ENCODE assay signal across 1 cellular context in genomic region chr1:29136463-29136915, GRCh38.
TF ChIP-seq lines count a peak whose summit lies in the region.

No MANE protein-coding gene starts in this region.

TF ChIP-seq in HepG2, 621 proteins besides CTCF, POLR2A, EP300 and RAD21 (continued from another document):
- TF ChIP-seq, protein P1, sequence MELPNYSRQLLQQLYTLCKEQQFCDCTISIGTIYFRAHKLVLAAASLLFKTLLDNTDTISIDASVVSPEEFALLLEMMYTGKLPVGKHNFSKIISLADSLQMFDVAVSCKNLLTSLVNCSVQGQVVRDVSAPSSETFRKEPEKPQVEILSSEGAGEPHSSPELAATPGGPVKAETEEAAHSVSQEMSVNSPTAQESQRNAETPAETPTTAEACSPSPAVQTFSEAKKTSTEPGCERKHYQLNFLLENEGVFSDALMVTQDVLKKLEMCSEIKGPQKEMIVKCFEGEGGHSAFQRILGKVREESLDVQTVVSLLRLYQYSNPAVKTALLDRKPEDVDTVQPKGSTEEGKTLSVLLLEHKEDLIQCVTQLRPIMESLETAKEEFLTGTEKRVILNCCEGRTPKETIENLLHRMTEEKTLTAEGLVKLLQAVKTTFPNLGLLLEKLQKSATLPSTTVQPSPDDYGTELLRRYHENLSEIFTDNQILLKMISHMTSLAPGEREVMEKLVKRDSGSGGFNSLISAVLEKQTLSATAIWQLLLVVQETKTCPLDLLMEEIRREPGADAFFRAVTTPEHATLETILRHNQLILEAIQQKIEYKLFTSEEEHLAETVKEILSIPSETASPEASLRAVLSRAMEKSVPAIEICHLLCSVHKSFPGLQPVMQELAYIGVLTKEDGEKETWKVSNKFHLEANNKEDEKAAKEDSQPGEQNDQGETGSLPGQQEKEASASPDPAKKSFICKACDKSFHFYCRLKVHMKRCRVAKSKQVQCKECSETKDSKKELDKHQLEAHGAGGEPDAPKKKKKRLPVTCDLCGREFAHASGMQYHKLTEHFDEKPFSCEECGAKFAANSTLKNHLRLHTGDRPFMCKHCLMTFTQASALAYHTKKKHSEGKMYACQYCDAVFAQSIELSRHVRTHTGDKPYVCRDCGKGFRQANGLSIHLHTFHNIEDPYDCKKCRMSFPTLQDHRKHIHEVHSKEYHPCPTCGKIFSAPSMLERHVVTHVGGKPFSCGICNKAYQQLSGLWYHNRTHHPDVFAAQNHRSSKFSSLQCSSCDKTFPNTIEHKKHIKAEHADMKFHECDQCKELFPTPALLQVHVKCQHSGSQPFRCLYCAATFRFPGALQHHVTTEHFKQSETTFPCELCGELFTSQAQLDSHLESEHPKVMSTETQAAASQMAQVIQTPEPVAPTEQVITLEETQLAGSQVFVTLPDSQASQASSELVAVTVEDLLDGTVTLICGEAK (IDR thresholded peaks at IDR 0.05), result no peak
- TF ChIP-seq, protein P1 (CRISPR knock-in tag; IDR thresholded peaks at IDR 0.05), result no peak
TF ChIP-seq in HepG2: peak in this region for 8.
